Comparison of ENCODE assay signal across 13 cellular contexts in genomic region chr1:200905411-200906052, GRCh38. TPM values are rescaled to one million over a fixed set of nuclear protein-coding genes. Genes with fewer than 3 reads are reported as not detected.
DNase-seq lines count a peak whose midpoint lies in the region; ATAC-seq, FAIRE-seq and TF ChIP-seq lines count a peak whose summit lies in the region.
"Had no signal": no experiment of that assay in that cellular context is flagged by ENCODE, and none has a peak within 500 bp of the region (broad histone marks: within the 10 kb centered on the region; RNA-seq: fewer than 3 reads in every experiment).

No MANE protein-coding gene starts in this region.

- H3K27me3 Mint-ChIP-seq in activated T-cell treated with anti-CD3 and anti-CD28 coated beads, Interleukin-2, amount 50 U/mL, for 24 hours, result peaks cover 57% of the 10 kb centered on the region
- H3K27me3 Mint-ChIP-seq: B cell had no signal

- H3K36me3 ChIP-seq in GM12878 (ENCODE audit: control insufficient read depth in 2 of 2, insufficient read depth in 2 of 2, low read length in 1 of 2) (peaks cover 0 to 12% of the 10 kb centered on the region in 2 experiments; a peak in 2 of 4 replicates), stomach (peaks cover 1 to 52% (median 19%) of the 10 kb centered on the region in 4 donors)

- CTCF ChIA-PET in GM12878 (lab: Yijun Ruan, JAX), result interaction anchor here (0.6 to 9.2 kb wide), 5 partner anchors 13 to 66 kb away, joined by 3 to 131 read pairs (median 3); partner anchors contain the start of gene INAVA

- TF ChIP-seq EP300 in GM12878 (IDR thresholded peaks at IDR 0.05; ENCODE audit: borderline replicate concordance in 1 of 2, control insufficient read depth in 1 of 2, low read depth in 2 of 2, low read length in 2 of 2) (peak; percentile 58 to 80; a peak in 2 of 4 replicates), stomach (IDR thresholded peaks at IDR 0.05) (no peak)

- TF ChIP-seq CTCF in GM12878 (IDR thresholded peaks at IDR 0.05 in 2 of 3, conservative IDR thresholded peaks at IDR 0.05 in 1 of 3; ENCODE audit: control insufficient read depth in 2 of 3, extremely low read depth in 1 of 3, insufficient read depth in 1 of 3, low read depth in 3 of 3, low read length in 3 of 3), result no peak
- TF ChIP-seq CTCF in stomach (IDR thresholded peaks at IDR 0.05), result no peak

- intact Hi-C loops in GM12878 (cut with micrococcal nuclease; ENCODE audit: unreplicated experiment), result loop anchor here (2.0 to 5.0 kb wide), 4 partner anchors 17 to 278 kb away; no protein-coding TSS in a partner anchor
- intact Hi-C loops in stomach (cut with DNase I; ENCODE audit: low total_unique reads), result no loop called here

- POLR2A ChIA-PET in GM12878 (lab: Charles Lee), result interaction anchor here (0.9 to 6.3 kb wide), 7 partner anchors 9 to 278 kb away, joined by 3 to 60 read pairs (median 5); partner anchors contain the start of gene INAVA

- peaks cover 26% of the 10 kb centered on the region for H3K4me1 Mint-ChIP-seq in activated T-cell treated with anti-CD3 and anti-CD28 coated beads, Interleukin-2, amount 50 U/mL, for 24 hours (ENCODE audit: low read depth)
- peaks cover 13% of the 10 kb centered on the region for H3K4me1 Mint-ChIP-seq in stimulated activated effector memory CD8-positive, alpha-beta T cell treated with anti-CD3 and anti-CD28 coated beads, Interleukin-12 subunit alpha, Interleukin-12 subunit beta, amount 100 ng/mL, for 72 hours

- no peak overlapping the region for H2AFZ ChIP-seq in GM12878 (ENCODE audit: control insufficient read depth, low read depth, low read length)

- TF ChIP-seq POLR2A in GM12878 (IDR thresholded peaks at IDR 0.05; ENCODE audit: low read depth, low read length) (no peak), stomach (IDR thresholded peaks at IDR 0.05) (no peak)

- peaks cover 15% of the 10 kb centered on the region for H3K4me1 ChIP-seq in GM12878 (ENCODE audit: control insufficient read depth, insufficient read depth, low read length)
- H3K4me1 ChIP-seq in stomach, result peaks cover 3 to 78% (median 28%) of the 10 kb centered on the region in 4 donors

- peak; percentile 41 for FAIRE-seq in GM12878 (lab: Jason Lieb, UNC)

- no peaks in the 10 kb centered on the region for H4K20me1 ChIP-seq in GM12878 (ENCODE audit: control insufficient read depth, insufficient read depth)

- no peak overlapping the region for H3K27ac Mint-ChIP-seq in activated T-cell treated with anti-CD3 and anti-CD28 coated beads, Interleukin-2, amount 50 U/mL, for 24 hours
- no peak overlapping the region for H3K27ac Mint-ChIP-seq in stimulated activated effector memory CD8-positive, alpha-beta T cell treated with anti-CD3 and anti-CD28 coated beads, Interleukin-12 subunit alpha, Interleukin-12 subunit beta, amount 100 ng/mL, for 72 hours
- H3K27ac Mint-ChIP-seq: B cell had no signal

- no peak for TF ChIP-seq RAD21 in GM12878 (IDR thresholded peaks at IDR 0.05; ENCODE audit: insufficient read depth, low read depth, low read length)

- SMC1A ChIA-PET in GM12878 (lab: Charles Lee; ENCODE audit: uncharacterized antibody, unreplicated experiment), result interaction anchor here (0.6 to 11.7 kb wide), 12 partner anchors 12 to 283 kb away, joined by 3 to 193 read pairs (median 4); partner anchors contain the start of gene INAVA

- ATAC-seq in HG03571 (IDR thresholded peaks at IDR 0.05; ENCODE audit: unreplicated experiment) (peak; percentile 32), GM12878 (peak; percentile 67)
- peak; percentile 99 for ATAC-seq in stimulated activated effector memory CD8-positive, alpha-beta T cell treated with anti-CD3 and anti-CD28 coated beads, Interleukin-12 subunit alpha, Interleukin-12 subunit beta, amount 100 ng/mL, for 72 hours

- H3K9ac ChIP-seq in GM12878 (ENCODE audit: control insufficient read depth, insufficient read depth, low read length), result no peak overlapping the region

- H3K9me3 Mint-ChIP-seq in activated T-cell treated with anti-CD3 and anti-CD28 coated beads, Interleukin-2, amount 50 U/mL, for 24 hours, result no peaks in the 10 kb centered on the region
- no peaks in the 10 kb centered on the region for H3K9me3 Mint-ChIP-seq in stimulated activated effector memory CD8-positive, alpha-beta T cell treated with anti-CD3 and anti-CD28 coated beads, Interleukin-12 subunit alpha, Interleukin-12 subunit beta, amount 100 ng/mL, for 72 hours

- H3K4me3 ChIP-seq in GM12878 (no peak overlapping the region), stomach (no peak overlapping the region)

- BruUV-seq in GM12878 (replicated peaks; lab: Mats Ljungman, UMichigan), result no TSS peak

- DNase-seq in activated T-cell treated with anti-CD3 and anti-CD28 coated beads for 4 hours, result peak; percentile 23
- DNase-seq in activated T-cell treated with anti-CD3 and anti-CD28 coated beads, Interleukin-2, amount 50 U/mL, for 24 hours, result no peak
- DNase-seq in GM12878 (ENCODE audit: low read depth, low spot score), result no peak
- peak; percentile 42 to 71 for DNase-seq in stimulated activated effector memory CD8-positive, alpha-beta T cell treated with anti-CD3 and anti-CD28 coated beads, Interleukin-12 subunit alpha, Interleukin-12 subunit beta, amount 100 ng/mL, for 72 hours (ENCODE audit: low spot score in 2 of 2)
- DNase-seq in NCI-H1417 treated with DMSO at 0.1 percent for 48 hours (lab: John Stamatoyannopoulos, UW), result no peak
- no peak for DNase-seq in RPMI8226
- no peak for DNase-seq in stomach
- DNase-seq: amniotic stem cell, IMR-90, midbrain had no signal

- WGBS in GM12878 (ENCODE audit: insufficient coverage, insufficient replicate concordance, low lambda C conversion rate, missing lambda C conversion rate), result 26% methylated on average over 4 of the region's 4 CpGs
- WGBS in stomach, 5 donors, result 51 to 67% (median 53%) methylated on average over 4 of the region's 4 CpGs

- RAD21 ChIA-PET in GM12878 (lab: Charles Lee; ENCODE audit: unreplicated experiment), result interaction anchor here (0.6 to 5.5 kb wide), 10 partner anchors 9 to 283 kb away, joined by 3 to 53 read pairs (median 6); no protein-coding TSS in a partner anchor

- no peaks in the 10 kb centered on the region for H3K27me3 ChIP-seq in GM12878 (replicated peaks in 1 of 2; ENCODE audit: control insufficient read depth in 2 of 2, insufficient read depth in 2 of 2, low read length in 1 of 2)
- no peaks in the 10 kb centered on the region for H3K27me3 ChIP-seq in stomach

- H3K4me3 Mint-ChIP-seq in activated T-cell treated with anti-CD3 and anti-CD28 coated beads, Interleukin-2, amount 50 U/mL, for 24 hours, result no peak overlapping the region
- H3K4me3 Mint-ChIP-seq in stimulated activated effector memory CD8-positive, alpha-beta T cell treated with anti-CD3 and anti-CD28 coated beads, Interleukin-12 subunit alpha, Interleukin-12 subunit beta, amount 100 ng/mL, for 72 hours, result no peak overlapping the region
- H3K4me3 Mint-ChIP-seq: B cell had no signal

- no peaks in the 10 kb centered on the region for H3K79me2 ChIP-seq in GM12878 (ENCODE audit: control insufficient read depth, insufficient read depth, low read length)

- no peaks in the 10 kb centered on the region for H3K36me3 Mint-ChIP-seq in activated T-cell treated with anti-CD3 and anti-CD28 coated beads, Interleukin-2, amount 50 U/mL, for 24 hours (ENCODE audit: low read depth)
- H3K36me3 Mint-ChIP-seq in stimulated activated effector memory CD8-positive, alpha-beta T cell treated with anti-CD3 and anti-CD28 coated beads, Interleukin-12 subunit alpha, Interleukin-12 subunit beta, amount 100 ng/mL, for 72 hours, result no peaks in the 10 kb centered on the region

- no peak overlapping the region for H3K4me2 ChIP-seq in GM12878 (ENCODE audit: control insufficient read depth, insufficient read depth)

- in situ Hi-C loops in GM12878 (cut with MboI), result loop anchor here (5.0 kb wide), 1 partner anchor 137 kb away; no protein-coding TSS in a partner anchor

- H3K27ac ChIP-seq in GM12878 (ENCODE audit: control insufficient read depth, insufficient read depth) (no peak overlapping the region), stomach (peak overlapping the region in 2 of 5 donors; percentile 54 to 73)

- H3K9me3 ChIP-seq in GM12878 (replicated peaks; ENCODE audit: control insufficient read depth, insufficient read depth, low read length) (no peaks in the 10 kb centered on the region; the same call in 2 of the 3 replicates), stomach (no peaks in the 10 kb centered on the region)

RNA-seq across cellular contexts. Expression of gene INAVA, which starts 10.8 kb away (rescaled TPM):
- total RNA-seq in GM12878 (2013; cell fraction: nucleolus; rRNA removed), result 50.9 and 53.6 TPM in 2 replicates
- total RNA-seq in GM12878 (2014; rRNA removed), result 9.8 and 13.0 TPM in 2 replicates
- 3.9 and 4.4 TPM in 2 replicates for total RNA-seq in GM12878 (2014; rRNA removed; fragmentation: Illumina TruSeq; extraction: Trizol)
- 14.0 and 14.8 TPM in 2 replicates for total RNA-seq in GM12878 (2021)
- polyA plus RNA-seq in GM12878 (2011; ENCODE audit: low read depth), result 1.6 TPM
- polyA plus RNA-seq in GM12878 (2011; rRNA removed), result 8.1 and 12.9 TPM in 2 replicates
- polyA plus RNA-seq in GM12878 (2011; cell fraction: cytosol; rRNA removed), result 18.6 and 22.9 TPM in 2 replicates
- polyA plus RNA-seq in GM12878 (2011; cell fraction: nucleus; rRNA removed), result 40.8 and 44.8 TPM in 2 replicates
- polyA plus RNA-seq in GM12878 (2012), result 2.3 and 4.3 TPM in 2 replicates
- 7.5 and 9.2 TPM in 2 replicates for polyA plus RNA-seq in GM12878 (2014; fragmentation: Illumina TruSeq; extraction: Trizol)
- 1 to 10 TPM; 7.0 to 9.9 TPM for polyA plus RNA-seq in GM12878 (2014; fragmentation: Nextera tagmentation; extraction: Ambion mirVana)
- polyA plus RNA-seq in GM12878 (2014; rRNA removed), result 12.2 and 15.4 TPM in 2 replicates
- 1 to 10 TPM; 3.6 to 5.3 TPM for polyA plus RNA-seq in GM12878 (2016; fragmentation: Nextera tagmentation; extraction: Ambion mirVana)
- 8.8 and 10.5 TPM in 2 replicates for polyA minus RNA-seq in GM12878 (2011; rRNA and poly(A)+ RNA removed)
- polyA minus RNA-seq in GM12878 (2011; cell fraction: cytosol; rRNA and poly(A)+ RNA removed), result 7.1 and 7.9 TPM in 2 replicates
- 7.9 and 9.5 TPM in 2 replicates for polyA minus RNA-seq in GM12878 (2011; cell fraction: nucleus; rRNA and poly(A)+ RNA removed)
- 100 to 1,000 TPM in 3 of 5 donors, 10 to 100 TPM in 2; 38.0 to 184 (median 102) TPM for total RNA-seq in stomach
- polyA plus RNA-seq in stomach, result 10 to 100 TPM; 11.3 to 75.3 (median 28.2) TPM

RNA-seq across cellular contexts. Expression of gene GPR25, which starts 32.8 kb away (rescaled TPM):
- total RNA-seq in GM12878 (2013; cell fraction: nucleolus; rRNA removed), result 0.33 TPM in 1 of 2 replicates, not detected in the other
- total RNA-seq in GM12878 (2014; rRNA removed) (not detected in 2 replicates), GM12878 (2014; rRNA removed; fragmentation: Illumina TruSeq; extraction: Trizol) (not detected in 2 replicates), GM12878 (2021) (not detected in 2 replicates), stomach (not detected)
- polyA plus RNA-seq in GM12878 (2011; ENCODE audit: low read depth), result not detected
- polyA plus RNA-seq in GM12878 (2011; rRNA removed) (not detected in 2 replicates), GM12878 (2014; fragmentation: Illumina TruSeq; extraction: Trizol) (not detected in 2 replicates), GM12878 (2014; fragmentation: Nextera tagmentation; extraction: Ambion mirVana) (not detected), GM12878 (2014; rRNA removed) (not detected in 2 replicates), GM12878 (2016; fragmentation: Nextera tagmentation; extraction: Ambion mirVana) (not detected), stomach (1 to 10 TPM in 1 of 3 donors, under 1 TPM in 2; 0.08 to 1.5 (median 0.75) TPM)
- polyA plus RNA-seq in GM12878 (2011; cell fraction: cytosol; rRNA removed), result 0.06 and 0.13 TPM in 2 replicates
- 0.42 TPM in 2 replicates for polyA plus RNA-seq in GM12878 (2011; cell fraction: nucleus; rRNA removed)
- 0.18 and 0.22 TPM in 2 replicates for polyA plus RNA-seq in GM12878 (2012)
- not detected in 2 replicates for polyA minus RNA-seq in GM12878 (2011; rRNA and poly(A)+ RNA removed)
- not detected in 2 replicates for polyA minus RNA-seq in GM12878 (2011; cell fraction: cytosol; rRNA and poly(A)+ RNA removed)
- 0.48 TPM in 1 of 2 replicates, not detected in the other for polyA minus RNA-seq in GM12878 (2011; cell fraction: nucleus; rRNA and poly(A)+ RNA removed)
- total RNA-seq: IMR-90, urinary bladder had no signal
- polyA plus RNA-seq: IMR-90 had no signal

Comparison
In these comparisons a context has a peak if more than half of its experiments do, and no peak if none do; other contexts are left out.
1. DNase-seq: peak in activated T-cell treated with anti-CD3 and anti-CD28 coated beads for 4 hours (single experiment) and stimulated activated effector memory CD8-positive, alpha-beta T cell treated with anti-CD3 and anti-CD28 coated beads, Interleukin-12 subunit alpha, Interleukin-12 subunit beta, amount 100 ng/mL, for 72 hours (2 of 2); none in activated T-cell treated with anti-CD3 and anti-CD28 coated beads, Interleukin-2, amount 50 U/mL, for 24 hours (single experiment), GM12878 (single experiment), NCI-H1417 treated with DMSO at 0.1 percent for 48 hours (single experiment), RPMI8226 (single experiment) and stomach (single experiment).
2. ATAC-seq: peak in every context shown above with its lines; median percentile 99 in stimulated activated effector memory CD8-positive, alpha-beta T cell treated with anti-CD3 and anti-CD28 coated beads, Interleukin-12 subunit alpha, Interleukin-12 subunit beta, amount 100 ng/mL, for 72 hours; 67 in GM12878; 32 in HG03571.